In the genomic region with DNA sequence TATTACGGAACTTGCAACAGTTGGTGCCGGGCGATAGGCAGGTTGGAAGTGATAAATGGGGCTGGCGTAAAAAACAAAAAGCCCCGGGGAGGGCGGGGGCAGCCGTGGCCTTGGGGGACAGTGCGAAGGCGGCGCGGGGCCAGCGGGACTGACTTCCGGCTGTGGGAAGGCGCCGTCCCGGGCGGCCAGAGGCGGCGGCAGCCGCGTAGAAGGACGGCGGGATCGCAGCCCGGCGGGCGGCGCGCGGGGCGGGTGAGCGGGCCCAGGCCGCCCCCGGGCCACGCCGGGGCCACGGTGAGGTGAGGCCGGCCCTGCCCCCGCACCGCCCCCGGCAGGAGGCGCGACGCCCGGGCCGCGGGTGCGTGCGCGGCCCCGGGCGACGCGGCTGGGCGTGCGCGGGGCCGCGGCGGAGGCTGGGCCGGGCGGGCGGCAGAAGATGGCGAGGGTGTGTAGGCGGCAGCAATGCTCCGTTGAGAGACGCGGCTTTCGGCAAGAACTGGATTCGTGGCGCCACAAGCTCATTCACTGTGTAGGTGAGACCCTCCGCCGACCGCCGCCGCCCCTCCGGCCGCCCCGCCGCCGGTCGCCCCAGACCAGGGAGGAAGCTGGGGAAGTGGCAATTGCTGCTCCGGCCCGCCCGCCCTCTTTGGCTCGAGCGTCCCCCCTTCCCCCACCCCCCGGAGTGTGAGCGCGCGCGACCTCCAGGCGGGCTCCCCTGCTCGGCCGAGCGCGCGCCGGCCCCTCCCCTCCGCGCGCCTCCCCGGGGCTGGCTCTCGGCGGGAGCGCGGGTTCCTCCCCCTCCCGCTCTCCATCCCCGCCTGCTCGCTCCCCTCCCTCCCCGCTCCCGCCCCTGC, we compare ENCODE assay signal across 8 cellular contexts. TPM values are rescaled to one million over a fixed set of nuclear protein-coding genes. Genes with fewer than 3 reads are reported as not detected.
DNase-seq lines count a peak whose midpoint lies in the region; ATAC-seq and TF ChIP-seq lines count a peak whose summit lies in the region.

A gene (plus strand): TSS at position 432 of the 854 bp plus-strand sequence. CDS start 116,760 bp downstream, outside the sequence.

- DNase-seq in GM12864 (ENCODE audit: low read depth) (peak; percentile 65), NCI-H1105 (lab: John Stamatoyannopoulos, UW) (peak; percentile 73), adrenal gland (peak; percentile 87 to 93 (median 92)), heart right ventricle (peak; percentile 87 to 88), progenitor cell of endocrine pancreas (ENCODE audit: low spot score, unreplicated experiment) (peak; percentile 65), upper lobe of left lung (peak; percentile 82 to 96)

- TF ChIP-seq POLR2A in adrenal gland (IDR thresholded peaks at IDR 0.05) (peak; percentile 49 to 61), upper lobe of left lung (IDR thresholded peaks at IDR 0.05) (peak in 3 of 4 donors; percentile 51 to 88 (median 72))

- H3K27ac ChIP-seq in adrenal gland = peak within 1 kb of the TSS; percentile 83 to 97 (median 92)
- peak within 1 kb of the TSS; percentile 92 to 99 (median 95) for H3K27ac ChIP-seq in heart right ventricle
- H3K27ac ChIP-seq in upper lobe of left lung = peak within 1 kb of the TSS; percentile 94 to 99 (median 95)

- H3K4me1 Mint-ChIP-seq in progenitor cell of endocrine pancreas (ENCODE audit: low read depth) = peaks cover 23% of the 10 kb centered on the region

- H3K4me3 ChIP-seq in GM12864 (ENCODE audit: low read depth, low read length) (peak within 1 kb of the TSS; percentile 85), adrenal gland (peak within 1 kb of the TSS; percentile 55 to 98 (median 82)), heart right ventricle (peak within 1 kb of the TSS; percentile 77 to 97 (median 92)), upper lobe of left lung (peak within 1 kb of the TSS; percentile 76 to 98 (median 92))

- H3K27me3 Mint-ChIP-seq in progenitor cell of endocrine pancreas = no peaks in the 10 kb centered on the region

- 0 to 1% (median 0%) methylated on average over 9 to 111 of the region's 112 CpGs for WGBS in adrenal gland, 4 donors
- WGBS in heart right ventricle, 2 donors = 0 to 1% methylated on average over 68 to 112 of the region's 112 CpGs
- 1 to 3% methylated on average over 15 to 38 of the region's 112 CpGs for WGBS in upper lobe of left lung, 2 donors

- ATAC-seq in HG02588 (IDR thresholded peaks at IDR 0.05; ENCODE audit: unreplicated experiment) (peak; percentile 60), heart right ventricle (peak; percentile 90 to 95 (median 91)), upper lobe of left lung (ENCODE audit: low FRiP score in 2 of 2) (peak; percentile 93 to 94)

- H3K36me3 ChIP-seq in adrenal gland (replicated peaks in 1 of 2) (no peaks in the 10 kb centered on the region), heart right ventricle (no peaks in the 10 kb centered on the region), upper lobe of left lung (no peaks in the 10 kb centered on the region)

- TF ChIP-seq CTCF in GM12864 (IDR thresholded peaks at IDR 0.05; ENCODE audit: low read depth, low read length, missing control alignments) = no peak
- peak in 1 of 6 experiments; percentile 29 for TF ChIP-seq CTCF in adrenal gland (IDR thresholded peaks at IDR 0.05)
- peak in 1 of 9 donors; percentile 37 for TF ChIP-seq CTCF in heart right ventricle (IDR thresholded peaks at IDR 0.05)
- TF ChIP-seq CTCF in progenitor cell of endocrine pancreas (IDR thresholded peaks at IDR 0.05; ENCODE audit: unreplicated experiment) = no peak
- peak in 2 of 6 experiments; percentile 37 to 48 for TF ChIP-seq CTCF in upper lobe of left lung (IDR thresholded peaks at IDR 0.05)

- no peaks in the 10 kb centered on the region for H3K27me3 ChIP-seq in adrenal gland
- no peaks in the 10 kb centered on the region for H3K27me3 ChIP-seq in heart right ventricle
- no peaks in the 10 kb centered on the region for H3K27me3 ChIP-seq in upper lobe of left lung

- H3K9me3 ChIP-seq in adrenal gland (replicated peaks in 1 of 3) (no peaks in the 10 kb centered on the region), heart right ventricle (no peaks in the 10 kb centered on the region), upper lobe of left lung (no peaks in the 10 kb centered on the region)

- no peak for TF ChIP-seq EP300 in upper lobe of left lung (IDR thresholded peaks at IDR 0.05)

- H3K4me1 ChIP-seq in adrenal gland (replicated peaks in 1 of 2) (peaks cover 29 to 36% of the 10 kb centered on the region in 2 donors), heart right ventricle (peaks cover 3 to 58% (median 47%) of the 10 kb centered on the region in 9 donors), upper lobe of left lung (peaks cover 20 to 51% (median 43%) of the 10 kb centered on the region in 4 donors)

- H3K27ac Mint-ChIP-seq in progenitor cell of endocrine pancreas = peak within 1 kb of the TSS; percentile 98

- intact Hi-C loops in T-helper 1 cell treated with Interleukin-12 subunit alpha and Interleukin-12 subunit beta and Interleukin-4 antibody, amounts not matched to agents 30 ng/mL and 1 ng/mL, for 36 hours (cut with micrococcal nuclease) = loop anchor here (1.0 to 10.0 kb wide), 14 partner anchors 65 to 1615 kb away; a partner anchor contains a TSS
- intact Hi-C loops in adrenal gland (cut with DNase I) (loop anchor here in 1 of 2 donors (10.0 kb wide), 1 partner anchor 83 kb away; no protein-coding TSS in a partner anchor), heart right ventricle (cut with DNase I) (loop anchor here in 7 of 10 donors (2.0 to 10.0 kb wide), 10 partner anchors 65 to 457 kb away; a partner anchor contains a TSS)

- no peaks in the 10 kb centered on the region for H3K9me3 Mint-ChIP-seq in progenitor cell of endocrine pancreas (ENCODE audit: low read depth)

- H3K36me3 Mint-ChIP-seq in progenitor cell of endocrine pancreas (ENCODE audit: insufficient read depth) = no peaks in the 10 kb centered on the region

- peak within 1 kb of the TSS; percentile 87 for H3K4me3 Mint-ChIP-seq in progenitor cell of endocrine pancreas (ENCODE audit: low read depth)

RNA-seq across cellular contexts. Expression of the gene that starts here (rescaled TPM):
- 26.7 and 30.5 TPM in 2 replicates for total RNA-seq in T-helper 1 cell treated with Interleukin-12 subunit alpha and Interleukin-12 subunit beta and Interleukin-4 antibody, amounts not matched to agents 30 ng/mL and 1 ng/mL, for 36 hours
- 10 to 100 TPM in 7 of 8 donors, 1 to 10 TPM in 1; 9.2 to 27.1 (median 20.5) TPM for total RNA-seq in adrenal gland
- polyA plus RNA-seq in adrenal gland = 1 to 10 TPM; 1.5 to 7.2 (median 5.2) TPM
- total RNA-seq in heart right ventricle = 10 to 100 TPM; 18.8 to 28.8 (median 24.3) TPM
- 1 to 10 TPM; 1.6 to 4.8 TPM for polyA plus RNA-seq in heart right ventricle
- 81.5 and 88.6 TPM in 2 replicates for total RNA-seq in progenitor cell of endocrine pancreas
- 10 to 100 TPM; 18.6 to 54.7 (median 28.0) TPM for total RNA-seq in upper lobe of left lung

Comparison
In these comparisons a context has a peak if more than half of its experiments do, and no peak if none do; other contexts are left out.
1. Peak in every context shown above with its lines: DNase-seq, ATAC-seq, H3K4me3 ChIP-seq and H3K27ac ChIP-seq.